Comparison of ENCODE assay signal across 19 cellular contexts in the genomic region with DNA sequence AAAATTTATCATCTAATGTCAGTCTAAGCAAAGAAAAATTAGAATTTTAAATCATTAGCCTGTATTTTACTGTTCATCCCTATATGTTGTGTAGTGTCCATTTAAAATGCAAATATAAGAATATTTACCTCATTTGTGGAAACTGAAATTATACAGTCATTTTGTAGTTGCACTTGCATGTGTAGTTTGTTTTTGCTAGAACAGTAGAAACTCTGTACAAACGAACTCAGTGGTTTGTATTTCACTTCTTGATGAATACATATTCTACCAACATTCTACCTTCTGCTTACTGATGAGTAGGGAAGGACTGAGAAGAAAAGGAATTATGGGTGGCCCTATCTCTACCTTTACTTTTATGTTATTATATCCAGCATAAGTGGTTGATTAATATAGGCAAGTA. TPM values are rescaled to one million over a fixed set of nuclear protein-coding genes. Genes with fewer than 3 reads are reported as not detected.
DNase-seq lines count a peak whose midpoint lies in the region; ATAC-seq, FAIRE-seq and TF ChIP-seq lines count a peak whose summit lies in the region.
"Had no signal": no experiment of that assay in that cellular context is flagged by ENCODE, and none has a peak within 500 bp of the region (broad histone marks: within the 10 kb centered on the region; RNA-seq: fewer than 3 reads in every experiment).

No MANE protein-coding gene starts in this region.

- intact Hi-C loops in aorta (cut with DNase I), result no loop called here

- no peak overlapping the region for H3K4me3 Mint-ChIP-seq in activated T-helper 17 cell treated with anti-CD3 and anti-CD28 coated beads, Interleukin-2, amount 50 U/mL, for 72 hours
- no peak overlapping the region for H3K4me3 Mint-ChIP-seq in mesothelial cell of epicardium
- H3K4me3 Mint-ChIP-seq in T-cell, result no peak overlapping the region
- H3K4me3 Mint-ChIP-seq: CD14-positive monocyte; CD4-positive, alpha-beta memory T cell had no signal

- DNase-seq in mesothelial cell of epicardium (ENCODE audit: low spot score in 2 of 2, unreplicated experiment in 2 of 2) (no peak), aorta (no peak), middle frontal gyrus (ENCODE audit: extremely low spot score, low spot score) (no peak), T-cell (no peak)
- DNase-seq: CD4-positive, alpha-beta memory T cell; DMS153; DMS79; GF-D8; HCEC 1CT had no signal

- no peaks in the 10 kb centered on the region for H3K36me3 Mint-ChIP-seq in activated T-helper 17 cell treated with anti-CD3 and anti-CD28 coated beads, Interleukin-2, amount 50 U/mL, for 72 hours (ENCODE audit: low read depth)
- peaks cover 1% of the 10 kb centered on the region for H3K36me3 Mint-ChIP-seq in mesothelial cell of epicardium
- no peaks in the 10 kb centered on the region for H3K36me3 Mint-ChIP-seq in T-cell
- H3K36me3 Mint-ChIP-seq: CD14-positive monocyte had no signal

- CTCF ChIA-PET in T-cell (lab: Charles Lee), result no interaction called here

- peaks cover 5% of the 10 kb centered on the region for H3K4me1 Mint-ChIP-seq in activated T-helper 17 cell treated with anti-CD3 and anti-CD28 coated beads, Interleukin-2, amount 50 U/mL, for 72 hours
- H3K4me1 Mint-ChIP-seq in mesothelial cell of epicardium (peaks cover 11% of the 10 kb centered on the region), T-cell (peaks cover 2 to 5% (median 3%) of the 10 kb centered on the region in 3 donors)
- H3K4me1 Mint-ChIP-seq: CD14-positive monocyte had no signal

- H3K27ac ChIP-seq in aorta (ENCODE audit: low read depth in 1 of 2, low read length in 2 of 2), result no peak overlapping the region
- H3K27ac ChIP-seq: 22Rv1, BLaER1, HL-60 had no signal

- no peaks in the 10 kb centered on the region for H3K9me3 ChIP-seq in aorta (ENCODE audit: control insufficient read depth, low read length)
- H3K9me3 ChIP-seq: BLaER1 had no signal

- no peak overlapping the region for H3K4me3 ChIP-seq in aorta (ENCODE audit: low read length in 2 of 2)
- H3K4me3 ChIP-seq: BLaER1 had no signal

- no peak for TF ChIP-seq CTCF in mesothelial cell of epicardium (IDR thresholded peaks at IDR 0.05; ENCODE audit: unreplicated experiment)

- H3K27ac Mint-ChIP-seq in activated T-helper 17 cell treated with anti-CD3 and anti-CD28 coated beads, Interleukin-2, amount 50 U/mL, for 72 hours, result no peak overlapping the region
- H3K27ac Mint-ChIP-seq in mesothelial cell of epicardium, result peak overlapping the region; percentile 9
- no peak overlapping the region for H3K27ac Mint-ChIP-seq in T-cell

- no peaks in the 10 kb centered on the region for H3K27me3 ChIP-seq in aorta (ENCODE audit: control insufficient read depth in 1 of 2, insufficient read depth in 2 of 2, low read length in 1 of 2)
- H3K27me3 ChIP-seq: BLaER1 had no signal

- H3K27me3 Mint-ChIP-seq in activated T-helper 17 cell treated with anti-CD3 and anti-CD28 coated beads, Interleukin-2, amount 50 U/mL, for 72 hours, result no peaks in the 10 kb centered on the region
- H3K27me3 Mint-ChIP-seq in mesothelial cell of epicardium (ENCODE audit: low read depth), result no peaks in the 10 kb centered on the region
- H3K27me3 Mint-ChIP-seq in T-cell, result no peaks in the 10 kb centered on the region
- H3K27me3 Mint-ChIP-seq: CD4-positive, alpha-beta memory T cell had no signal

- H3K36me3 ChIP-seq in aorta (ENCODE audit: control insufficient read depth in 1 of 2, insufficient read depth in 2 of 2, low read length in 1 of 2), result no peaks in the 10 kb centered on the region

- POLR2A ChIA-PET in T-cell (lab: Charles Lee), result no interaction called here

- WGBS in aorta, 2 donors, result 42 to 54% methylated on average over 1 of the region's 1 CpG

- ATAC-seq in GM21529 (IDR thresholded peaks at IDR 0.05; ENCODE audit: unreplicated experiment) (peak; percentile 56), aorta (ENCODE audit: low FRiP score) (no peak), T-cell (replicated peaks in 1 of 4) (no peak)
- ATAC-seq in activated T-helper 17 cell treated with anti-CD3 and anti-CD28 coated beads, Interleukin-2, amount 50 U/mL, for 72 hours (replicated peaks), result peak; percentile 38

- H3K9me3 Mint-ChIP-seq in activated T-helper 17 cell treated with anti-CD3 and anti-CD28 coated beads, Interleukin-2, amount 50 U/mL, for 72 hours, result no peaks in the 10 kb centered on the region
- H3K9me3 Mint-ChIP-seq in mesothelial cell of epicardium (no peaks in the 10 kb centered on the region), T-cell (no peaks in the 10 kb centered on the region)
- H3K9me3 Mint-ChIP-seq: CD14-positive monocyte; CD4-positive, alpha-beta memory T cell had no signal

- H3K4me1 ChIP-seq in aorta (ENCODE audit: control insufficient read depth in 1 of 2, insufficient read depth in 2 of 2, low read length in 2 of 2), result peaks cover 0 to 2% of the 10 kb centered on the region in 2 donors
- H3K4me1 ChIP-seq: BLaER1 had no signal

- FAIRE-seq in G401.6 (lab: Jason Lieb, UNC), result peak; percentile 19
- FAIRE-seq: GM12892, GM18507, H1 had no signal

RNA-seq across cellular contexts. Expression of a gene that starts 29.7 kb away (rescaled TPM):
- total RNA-seq in activated T-helper 17 cell treated with anti-CD3 and anti-CD28 coated beads, Interleukin-2, amount 50 U/mL, for 72 hours, result 10 to 100 TPM in 1 of 2 donors, 1 to 10 TPM in 1; 7.6 to 12.3 TPM
- 75.8 to 81.4 TPM (median 76.5 TPM) in 3 replicates for total RNA-seq in mesothelial cell of epicardium
- 100 to 1,000 TPM; 103 to 123 TPM for total RNA-seq in aorta
- 10 to 100 TPM in 1 of 2 donors, 1 to 10 TPM in 1; 7.9 to 17.2 TPM for polyA plus RNA-seq in aorta
- total RNA-seq in T-cell, result 10 to 100 TPM; 15.1 to 20.9 (median 17.1) TPM

Comparison
In these comparisons a context has a peak if more than half of its experiments do, and no peak if none do; other contexts are left out.
1. ATAC-seq: peak in GM21529 (single experiment) and activated T-helper 17 cell treated with anti-CD3 and anti-CD28 coated beads, Interleukin-2, amount 50 U/mL, for 72 hours (single experiment); none in aorta (single experiment) and T-cell (0 of 4).